27 cellular contexts compared by ENCODE assay signal in genomic region chr16:68342620-68343019, GRCh38.
"Had no signal": no experiment of that assay in that cellular context is flagged by ENCODE, and none has a peak within 500 bp of the region (broad histone marks: within the 10 kb centered on the region; RNA-seq: fewer than 3 reads in every experiment).

No MANE protein-coding gene starts in this region.

- H3K4me1 ChIP-seq: esophagus squamous epithelium, parathyroid adenoma, prostate gland, transverse colon, upper lobe of right lung, uterus had no signal

- H3K27me3 ChIP-seq: esophagus squamous epithelium, right atrium auricular region, suprapubic skin, transverse colon, upper lobe of right lung, uterus had no signal

- H3K9ac ChIP-seq: parathyroid adenoma had no signal

- ATAC-seq: left lobe of liver; natural killer cell treated with Interleukin-12 subunit alpha and Interleukin-12 subunit beta and Interleukin-15 and Interleukin-18, amount 100 ng/mL, for 72 hours; sciatic nerve; stimulated activated naive CD8-positive, alpha-beta T cell treated with anti-CD3 and anti-CD28 coated beads, Interleukin-15, amount 100 ng/mL, for 72 hours; upper lobe of right lung had no signal

- H3K36me3 ChIP-seq: uterus had no signal

- DNase-seq: dermis blood vessel endothelial cell; effector memory CD4-positive, alpha-beta T cell; erythroblast; esophagus squamous epithelium; head of caudate nucleus; naive B cell; stimulated activated CD4-positive, alpha-beta T cell treated with anti-CD3 and anti-CD28 coated beads, Interleukin-12 subunit alpha, Interleukin-12 subunit beta, amount 100 ng/mL, for 4 hours; stimulated activated CD4-positive, alpha-beta T cell treated with anti-CD3 and anti-CD28 coated beads, Interleukin-1b, Interleukin-23, amount 100 ng/mL, for 48 hours; stimulated activated CD4-positive, alpha-beta T cell treated with anti-CD3 and anti-CD28 coated beads, Interleukin-4, amount 100 ng/mL, for 1 hour; stimulated activated CD8-positive, alpha-beta memory T cell treated with anti-CD3 and anti-CD28 coated beads, Interleukin-4, amount 100 ng/mL, for 48 hours; stimulated activated naive CD4-positive, alpha-beta T cell; stimulated activated naive CD8-positive, alpha-beta T cell treated with anti-CD3 and anti-CD28 coated beads, Interleukin-15, amount 100 ng/mL, for 72 hours; transverse colon; upper lobe of right lung; uterus had no signal

- H3K27me3 Mint-ChIP-seq: memory B cell; naive B cell; natural killer cell treated with Interleukin-12 subunit alpha and Interleukin-12 subunit beta and Interleukin-15 and Interleukin-18, amount 100 ng/mL, for 72 hours; stimulated activated naive CD8-positive, alpha-beta T cell treated with anti-CD3 and anti-CD28 coated beads, Interleukin-15, amount 100 ng/mL, for 72 hours had no signal

- H3K27ac ChIP-seq: coronary artery, esophagus squamous epithelium, parathyroid adenoma, prostate gland, right atrium auricular region, suprapubic skin, transverse colon, upper lobe of right lung, uterus had no signal

- H3K4me3 ChIP-seq: coronary artery, esophagus squamous epithelium, lung, prostate gland, right atrium auricular region, smooth muscle cell, suprapubic skin, transverse colon, upper lobe of right lung, uterus had no signal

- H3K9me3 ChIP-seq: esophagus squamous epithelium, prostate gland, right atrium auricular region, suprapubic skin, transverse colon, upper lobe of right lung, uterus had no signal

- H3K4me3 Mint-ChIP-seq: memory B cell; naive B cell; natural killer cell treated with Interleukin-12 subunit alpha and Interleukin-12 subunit beta and Interleukin-15 and Interleukin-18, amount 100 ng/mL, for 72 hours; neural crest cell; stimulated activated naive CD8-positive, alpha-beta T cell treated with anti-CD3 and anti-CD28 coated beads, Interleukin-15, amount 100 ng/mL, for 72 hours had no signal

- H3K4me1 Mint-ChIP-seq: naive B cell, neural crest cell had no signal

- H3K9me3 Mint-ChIP-seq: memory B cell; naive B cell; natural killer cell treated with Interleukin-12 subunit alpha and Interleukin-12 subunit beta and Interleukin-15 and Interleukin-18, amount 100 ng/mL, for 72 hours; neural crest cell; stimulated activated naive CD8-positive, alpha-beta T cell treated with anti-CD3 and anti-CD28 coated beads, Interleukin-15, amount 100 ng/mL, for 72 hours had no signal

- H3K27ac Mint-ChIP-seq: memory B cell; naive B cell; natural killer cell treated with Interleukin-12 subunit alpha and Interleukin-12 subunit beta and Interleukin-15 and Interleukin-18, amount 100 ng/mL, for 72 hours; stimulated activated naive CD8-positive, alpha-beta T cell treated with anti-CD3 and anti-CD28 coated beads, Interleukin-15, amount 100 ng/mL, for 72 hours had no signal
